ENCODE assay signal across 9 cellular contexts in the genomic region with DNA sequence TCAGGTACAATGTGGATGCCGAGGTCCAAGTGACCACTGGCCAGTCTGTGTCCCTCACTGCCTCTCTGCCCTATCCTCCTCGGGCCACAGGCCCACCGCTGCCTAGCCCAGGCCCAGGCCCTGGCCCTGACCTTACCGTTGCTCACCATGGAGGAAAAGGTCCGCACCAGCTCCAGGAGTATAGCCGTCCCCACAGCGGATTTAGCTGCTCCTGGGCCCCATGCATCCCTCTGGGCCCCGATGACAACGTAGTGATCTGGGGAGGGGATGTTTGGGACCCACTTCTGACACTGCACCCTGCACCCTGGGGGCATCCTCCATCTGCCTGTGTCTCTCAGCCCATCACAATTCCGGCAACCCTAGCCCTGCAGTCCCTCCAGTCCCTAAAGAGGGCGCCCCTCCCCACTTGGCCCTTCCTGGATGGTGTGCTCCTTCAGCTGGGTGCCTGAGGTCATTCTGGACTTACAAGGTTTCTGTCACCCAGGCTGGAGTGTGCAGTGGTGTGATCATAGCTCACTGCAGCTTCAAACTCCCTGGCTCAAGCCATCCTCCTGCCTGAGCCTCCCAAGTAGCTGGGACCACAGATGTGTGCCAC. TPM values are rescaled to one million over a fixed set of nuclear protein-coding genes. Genes with fewer than 3 reads are reported as not detected.
DNase-seq lines count a peak whose midpoint lies in the region; ATAC-seq and TF ChIP-seq lines count a peak whose summit lies in the region.
"Had no signal": no experiment of that assay in that cellular context is flagged by ENCODE, and none has a peak within 500 bp of the region (broad histone marks: within the 10 kb centered on the region; RNA-seq: fewer than 3 reads in every experiment).

No MANE protein-coding gene starts in this region.

- intact Hi-C loops in Calu3 (cut with micrococcal nuclease; ENCODE audit: unreplicated experiment): no loop called here

- ATAC-seq in HG03439 (IDR thresholded peaks at IDR 0.05; ENCODE audit: unreplicated experiment): no peak
- ATAC-seq: right lobe of liver had no signal

- H3K27ac Mint-ChIP-seq in Calu3 (ENCODE audit: unreplicated experiment): no peak overlapping the region

- TF ChIP-seq CTCF in Calu3 (IDR thresholded peaks at IDR 0.05; ENCODE audit: unreplicated experiment): no peak

- no peak overlapping the region for H3K4me3 Mint-ChIP-seq in Calu3 (ENCODE audit: low read depth, unreplicated experiment)

- BruUV-seq in Calu3 (replicated peaks; lab: Mats Ljungman, UMichigan): no TSS peak

- peak; percentile 38 for DNase-seq in Calu3
- DNase-seq in HEK293T (ENCODE audit: extremely low spot score): peak; percentile 77
- DNase-seq in SW480 (ENCODE audit: low spot score): peak; percentile 63
- DNase-seq in iris pigment epithelial cell (ENCODE audit: low read depth): peak; percentile 32
- DNase-seq in NCI-H2171 (lab: John Stamatoyannopoulos, UW): no peak
- DNase-seq in NCI-H226: no peak
- no peak for DNase-seq in NCI-H510A treated with DMSO at 0.1 percent for 48 hours (lab: John Stamatoyannopoulos, UW)

- no peaks in the 10 kb centered on the region for H3K27me3 Mint-ChIP-seq in Calu3 (ENCODE audit: unreplicated experiment)

- no peaks in the 10 kb centered on the region for H3K9me3 Mint-ChIP-seq in Calu3 (ENCODE audit: low read depth, unreplicated experiment)

- H3K4me1 Mint-ChIP-seq in Calu3 (ENCODE audit: low read depth, unreplicated experiment): no peaks in the 10 kb centered on the region

- POLR2A ChIA-PET in HEK293T (lab: Yijun Ruan, JAX): interaction anchor here (0.7 to 0.8 kb wide), 3 partner anchors 43 to 614 kb away, joined by 3 read pairs; partner anchors contain the start of genes FBXO24, POP7 and ZKSCAN1

- peaks cover 15% of the 10 kb centered on the region for H3K36me3 Mint-ChIP-seq in Calu3 (ENCODE audit: insufficient read depth, unreplicated experiment)

- CTCF ChIA-PET in Calu3 (lab: Charles Lee) (interaction anchor here (1.0 kb wide), 1 partner anchor 17 kb away, joined by 4 read pairs; the partner anchor contains the start of gene MOSPD3), HEK293T (lab: Yijun Ruan, JAX) (interaction anchor here (0.6 to 1.7 kb wide), 11 partner anchors 9 to 64 kb away, joined by 3 to 9 read pairs (median 4); partner anchors contain the start of gene MOSPD3)

TF ChIP-seq in HEK293T, 16 proteins besides CTCF, POLR2A, EP300 and RAD21:
- TF ChIP-seq NFRKB (IDR thresholded peaks at IDR 0.05): no peak
- no peak for TF ChIP-seq FOXM1 (IDR thresholded peaks at IDR 0.05; ENCODE audit: borderline replicate concordance)
- TF ChIP-seq FOXK2 (IDR thresholded peaks at IDR 0.05): no peak
- TF ChIP-seq FOXA1 (IDR thresholded peaks at IDR 0.05): no peak
- TF ChIP-seq PKNOX1 (IDR thresholded peaks at IDR 0.05): no peak

RNA-seq across cellular contexts. Expression of gene TFR2, which starts 12.1 kb away (rescaled TPM):
- 0.90 and 1.5 TPM in 2 replicates for total RNA-seq in Calu3 (2022)

RNA-seq across cellular contexts. Expression of gene MOSPD3, which starts 16.9 kb away (rescaled TPM):
- total RNA-seq in Calu3 (2022): 11.7 and 14.6 TPM in 2 replicates

RNA-seq across cellular contexts. Expression of gene ACTL6B, which starts 27.0 kb away (rescaled TPM):
- not detected in 2 replicates for total RNA-seq in Calu3 (2022)
- total RNA-seq: right lobe of liver had no signal

RNA-seq across cellular contexts. Expression of gene PCOLCE, which starts 27.1 kb away (rescaled TPM):
- total RNA-seq in Calu3 (2022): 4.4 and 6.1 TPM in 2 replicates

RNA-seq across cellular contexts. Expression of gene FBXO24, which starts 43.1 kb away (rescaled TPM):
- 0.29 and 0.66 TPM in 2 replicates for total RNA-seq in Calu3 (2022)

Comparison
In these comparisons a context has a peak if more than half of its experiments do, and no peak if none do; other contexts are left out.
1. DNase-seq: peak in Calu3 (single experiment), HEK293T (single experiment), SW480 (single experiment) and iris pigment epithelial cell (single experiment); none in NCI-H2171 (single experiment), NCI-H226 (single experiment) and NCI-H510A treated with DMSO at 0.1 percent for 48 hours (single experiment).